ENCODE assay signal across 8 cellular contexts in the genomic region with DNA sequence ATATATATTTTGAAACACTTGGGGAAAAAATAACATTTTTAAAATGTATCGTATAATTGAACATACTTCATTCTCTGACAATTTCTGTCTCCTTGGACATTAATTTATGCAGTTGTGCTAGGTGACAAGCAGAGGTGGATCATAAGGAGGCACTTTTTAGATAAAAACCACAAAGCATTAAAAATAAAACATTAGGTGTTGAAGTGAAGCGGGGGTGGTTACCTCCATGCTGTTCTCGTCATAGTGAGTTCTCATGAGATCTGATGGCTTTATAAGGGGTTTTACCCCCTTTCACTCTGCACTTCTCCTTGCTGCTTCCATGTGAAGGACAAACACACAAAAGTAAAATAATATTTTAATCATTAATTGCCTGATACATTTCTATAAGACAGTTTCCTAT.
"Had no signal": no experiment of that assay in that cellular context is flagged by ENCODE, and none has a peak within 500 bp of the region (broad histone marks: within the 10 kb centered on the region; RNA-seq: fewer than 3 reads in every experiment).

No MANE protein-coding gene starts in this region.

- ATAC-seq: GM12878 had no signal

- H3K4me3 ChIP-seq: GM12878 had no signal

- DNase-seq: GDM1, GF-D8 had no signal

- FAIRE-seq: G401.6, GM12878, GM12891, GM12892, GM18507, GM19239 had no signal
